ENCODE assay signal across 1 cellular context in genomic region chr12:76490763-76491162, GRCh38.
TF ChIP-seq lines count a peak whose summit lies in the region.

No MANE protein-coding gene starts in this region.

TF ChIP-seq in GM23338, 12 proteins besides CTCF, POLR2A, EP300 and RAD21 (continued from another document):
- TF ChIP-seq ZNF462 (CRISPR knock-in tag; IDR thresholded peaks at IDR 0.05) (no peak), STAT1 (IDR thresholded peaks at IDR 0.05; ENCODE audit: unreplicated experiment) (no peak)
